In genomic region chr16:50916040-50916439, GRCh38 we compare ENCODE assay signal across 21 cellular contexts.
DNase-seq lines count a peak whose midpoint lies in the region; ATAC-seq, FAIRE-seq and TF ChIP-seq lines count a peak whose summit lies in the region.
"Had no signal": no experiment of that assay in that cellular context is flagged by ENCODE, and none has a peak within 500 bp of the region (broad histone marks: within the 10 kb centered on the region; RNA-seq: fewer than 3 reads in every experiment).

No MANE protein-coding gene starts in this region.

- ATAC-seq in esophagus mucosa, result peak; percentile 66
- no peak for ATAC-seq in SK-N-SH treated with all-trans-retinoic acid at 6 μM for 48 hours
- ATAC-seq: CD8-positive, alpha-beta T cell; GM23338; HCT116 had no signal

- H3K27me3 ChIP-seq in bronchial epithelial cell (ENCODE audit: control insufficient read depth, insufficient read depth, low read length), result no peaks in the 10 kb centered on the region
- H3K27me3 ChIP-seq: BLaER1 had no signal

- no peak overlapping the region for H3K4me3 ChIP-seq in bronchial epithelial cell (ENCODE audit: low read depth, low read length)
- H3K4me3 ChIP-seq: BLaER1, GM23338 had no signal

- TF ChIP-seq CTCF in bronchial epithelial cell (IDR thresholded peaks at IDR 0.05; ENCODE audit: insufficient read depth, low read length, severe bottlenecking) (no peak), GM10266 (IDR thresholded peaks at IDR 0.05; ENCODE audit: control insufficient read depth, insufficient read depth, low read depth, missing control alignments) (no peak)

- DNase-seq in NCI-H510A treated with DMSO at 0.1 percent for 48 hours (lab: John Stamatoyannopoulos, UW), result peak; percentile 26
- no peak for DNase-seq in NCI-H510A (lab: John Stamatoyannopoulos, UW)
- peak; percentile 81 for DNase-seq in HPDE6-E6E7 (ENCODE audit: extremely low spot score)
- DNase-seq in bronchial epithelial cell (ENCODE audit: low read depth), result peak; percentile 97
- DNase-seq in GM10266 (ENCODE audit: extremely low spot score), result no peak
- DNase-seq in COLO668 (lab: John Stamatoyannopoulos, UW; ENCODE audit: unreplicated experiment), result no peak
- DNase-seq: CD4-positive, CD25-positive, alpha-beta regulatory T cell; CD8-positive, alpha-beta T cell; DMS 273 treated with DMSO at 0.1 percent for 48 hours; EL; GDM1; H9 had no signal

- peak; percentile 76 for FAIRE-seq in bronchial epithelial cell (lab: Jason Lieb, UNC)
- FAIRE-seq: A204.1, D721Med, GM12891, GM18507 had no signal

- no peaks in the 10 kb centered on the region for H3K36me3 ChIP-seq in bronchial epithelial cell (ENCODE audit: control insufficient read depth, insufficient read depth, low read length)
- H3K36me3 ChIP-seq: BLaER1 had no signal

TF ChIP-seq in SK-N-SH treated with all-trans-retinoic acid at 6 μM for 48 hours, 23 proteins besides CTCF, POLR2A, EP300 and RAD21:
- TF ChIP-seq GLIS3 (CRISPR knock-in tag; IDR thresholded peaks at IDR 0.05) (no peak), ZFP30 (CRISPR knock-in tag; IDR thresholded peaks at IDR 0.05) (no peak), ZC3H10 (CRISPR knock-in tag; IDR thresholded peaks at IDR 0.05) (no peak), OSR1 (CRISPR knock-in tag; IDR thresholded peaks at IDR 0.05) (no peak), TSHZ2 (CRISPR knock-in tag; IDR thresholded peaks at IDR 0.05) (no peak), POU6F1 (CRISPR knock-in tag; IDR thresholded peaks at IDR 0.05; ENCODE audit: borderline replicate concordance, low read depth) (no peak), PPARA (CRISPR knock-in tag; IDR thresholded peaks at IDR 0.05; ENCODE audit: borderline replicate concordance) (no peak), CSDC2 (CRISPR knock-in tag; IDR thresholded peaks at IDR 0.05) (no peak), TOX (CRISPR knock-in tag; IDR thresholded peaks at IDR 0.05; ENCODE audit: borderline replicate concordance) (no peak), ZNF565 (CRISPR knock-in tag; conservative IDR thresholded peaks at IDR 0.05; ENCODE audit: low read depth) (no peak), ARNTL (CRISPR knock-in tag; IDR thresholded peaks at IDR 0.05; ENCODE audit: borderline replicate concordance, low read depth) (no peak), ZNF70 (CRISPR knock-in tag; IDR thresholded peaks at IDR 0.05) (no peak), ZNF8 (CRISPR knock-in tag; IDR thresholded peaks at IDR 0.05) (no peak), CREB5 (CRISPR knock-in tag; IDR thresholded peaks at IDR 0.05; ENCODE audit: low read depth) (no peak), ESRRG (CRISPR knock-in tag; IDR thresholded peaks at IDR 0.05) (no peak), CSRNP3 (CRISPR knock-in tag; IDR thresholded peaks at IDR 0.05) (no peak), BACH2 (CRISPR knock-in tag; IDR thresholded peaks at IDR 0.05; ENCODE audit: borderline replicate concordance) (no peak), PATZ1 (CRISPR knock-in tag; IDR thresholded peaks at IDR 0.05; ENCODE audit: borderline replicate concordance) (no peak)

Comparison
In these comparisons a context has a peak if more than half of its experiments do, and no peak if none do; other contexts are left out.
1. DNase-seq: peak in NCI-H510A treated with DMSO at 0.1 percent for 48 hours (single experiment), HPDE6-E6E7 (single experiment) and bronchial epithelial cell (single experiment); none in NCI-H510A (single experiment), GM10266 (single experiment) and COLO668 (single experiment).